ENCODE assay signal across 1 cellular context in the genomic region with DNA sequence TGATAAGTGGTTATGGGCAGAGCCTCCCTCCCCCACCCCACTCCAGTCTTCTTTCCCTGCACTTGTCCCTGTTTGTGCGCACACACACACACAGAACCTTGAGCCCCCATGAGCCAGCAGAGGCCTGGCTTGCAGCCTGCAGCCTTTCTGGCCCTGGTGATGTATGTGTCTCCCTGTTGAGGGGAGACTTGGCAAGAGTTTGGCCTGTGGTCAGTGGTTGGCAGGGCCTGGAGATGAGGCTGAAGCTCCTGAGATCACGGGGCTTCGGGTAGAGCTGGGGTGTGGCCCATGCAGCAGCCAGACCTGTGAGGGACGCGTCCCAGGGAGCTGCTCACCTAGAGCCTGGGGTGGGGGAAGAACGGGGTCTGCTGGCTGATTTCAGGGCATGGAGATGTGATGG.
TF ChIP-seq lines count a peak whose summit lies in the region.

No MANE protein-coding gene starts in this region.

TF ChIP-seq in neural cell, 6 proteins besides CTCF, POLR2A, EP300 and RAD21:
- TF ChIP-seq EZH2 (IDR thresholded peaks at IDR 0.05; ENCODE audit: borderline replicate concordance, insufficient read depth, low read length, poor library complexity, severe bottlenecking): no peak
- TF ChIP-seq SMC3 (conservative IDR thresholded peaks at IDR 0.05; ENCODE audit: poor library complexity): no peak
- TF ChIP-seq MXI1 (conservative IDR thresholded peaks at IDR 0.05; ENCODE audit: poor library complexity, severe bottlenecking): no peak
- TF ChIP-seq POLR2AphosphoS5 (IDR thresholded peaks at IDR 0.05): no peak
TF ChIP-seq in neural cell: peak in this region for 0.
